In the genomic region with DNA sequence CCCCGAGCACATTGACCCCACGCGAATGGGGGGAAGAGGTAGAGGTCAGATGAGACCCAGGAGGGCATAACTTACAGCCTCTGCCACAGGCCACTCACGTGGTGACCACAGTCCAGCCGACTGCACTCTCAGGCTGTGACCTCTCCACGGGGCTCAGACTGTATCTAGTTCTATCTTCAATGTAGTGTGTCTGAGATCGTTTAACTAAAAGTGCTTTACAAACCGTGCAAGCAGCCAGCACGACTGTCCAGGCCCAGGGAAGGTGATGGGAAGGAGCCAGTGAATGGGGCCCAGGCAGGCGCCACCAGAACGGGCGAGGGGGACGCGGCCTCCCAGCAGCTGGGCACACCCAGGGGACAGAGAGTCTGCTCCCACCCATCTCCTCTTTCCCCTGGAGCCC, we compare ENCODE assay signal across 16 cellular contexts.
A peak's percentile ranks its signal among the peaks of the same experiment; 100 is the strongest.
DNase-seq lines count a peak whose midpoint lies in the region; ATAC-seq and TF ChIP-seq lines count a peak whose summit lies in the region.
"Had no signal": no experiment of that assay in that cellular context is flagged by ENCODE, and none has a peak within 500 bp of the region (broad histone marks: within the 10 kb centered on the region; RNA-seq: fewer than 3 reads in every experiment).

No MANE protein-coding gene starts in this region.

- peak overlapping the region; percentile 38 for H3K27ac Mint-ChIP-seq in T-helper 2 cell treated with Interferon-gamma antibody and Interleukin-4, amounts not matched to agents 5 μg/mL and 100 μg/mL, for 36 hours
- H3K27ac Mint-ChIP-seq in Calu3 (ENCODE audit: unreplicated experiment) (peak overlapping the region; percentile 37), mesothelial cell of epicardium (peak overlapping the region; percentile 65)
- H3K27ac Mint-ChIP-seq in activated naive CD8-positive, alpha-beta T cell = peak overlapping the region; percentile 41

- H3K4me3 Mint-ChIP-seq in T-helper 2 cell treated with Interferon-gamma antibody and Interleukin-4, amounts not matched to agents 5 μg/mL and 100 μg/mL, for 36 hours = no peak overlapping the region
- H3K4me3 Mint-ChIP-seq in Calu3 (ENCODE audit: low read depth, unreplicated experiment) = no peak overlapping the region
- H3K4me3 Mint-ChIP-seq in activated naive CD8-positive, alpha-beta T cell = peak overlapping the region; percentile 57
- no peak overlapping the region for H3K4me3 Mint-ChIP-seq in mesothelial cell of epicardium

- no peaks in the 10 kb centered on the region for H3K27me3 Mint-ChIP-seq in T-helper 2 cell treated with Interferon-gamma antibody and Interleukin-4, amounts not matched to agents 5 μg/mL and 100 μg/mL, for 36 hours (ENCODE audit: low read depth)
- no peaks in the 10 kb centered on the region for H3K27me3 Mint-ChIP-seq in Calu3 (ENCODE audit: unreplicated experiment)
- no peaks in the 10 kb centered on the region for H3K27me3 Mint-ChIP-seq in activated naive CD8-positive, alpha-beta T cell
- H3K27me3 Mint-ChIP-seq in mesothelial cell of epicardium (ENCODE audit: low read depth) = no peaks in the 10 kb centered on the region

- H3K36me3 Mint-ChIP-seq in T-helper 2 cell treated with Interferon-gamma antibody and Interleukin-4, amounts not matched to agents 5 μg/mL and 100 μg/mL, for 36 hours (ENCODE audit: low read depth) = peaks cover 15% of the 10 kb centered on the region
- H3K36me3 Mint-ChIP-seq in Calu3 (ENCODE audit: insufficient read depth, unreplicated experiment) = peaks cover 58% of the 10 kb centered on the region
- H3K36me3 Mint-ChIP-seq in activated naive CD8-positive, alpha-beta T cell = no peaks in the 10 kb centered on the region
- H3K36me3 Mint-ChIP-seq in mesothelial cell of epicardium = no peaks in the 10 kb centered on the region

- no TSS peak for BruUV-seq in Calu3 (replicated peaks; lab: Mats Ljungman, UMichigan)

- intact Hi-C loops in Calu3 (cut with micrococcal nuclease; ENCODE audit: unreplicated experiment) = no loop called here

- TF ChIP-seq CTCF in Calu3 (IDR thresholded peaks at IDR 0.05; ENCODE audit: unreplicated experiment) (no peak), mesothelial cell of epicardium (IDR thresholded peaks at IDR 0.05; ENCODE audit: unreplicated experiment) (no peak)

- H3K4me1 Mint-ChIP-seq in T-helper 2 cell treated with Interferon-gamma antibody and Interleukin-4, amounts not matched to agents 5 μg/mL and 100 μg/mL, for 36 hours (ENCODE audit: low read depth) = peaks cover 51% of the 10 kb centered on the region
- H3K4me1 Mint-ChIP-seq in Calu3 (ENCODE audit: low read depth, unreplicated experiment) = peaks cover 77% of the 10 kb centered on the region
- peaks cover 85% of the 10 kb centered on the region for H3K4me1 Mint-ChIP-seq in activated naive CD8-positive, alpha-beta T cell (ENCODE audit: low read depth)
- H3K4me1 Mint-ChIP-seq in mesothelial cell of epicardium = peaks cover 36% of the 10 kb centered on the region

- ATAC-seq in HG02623 (IDR thresholded peaks at IDR 0.05; ENCODE audit: unreplicated experiment) = no peak
- ATAC-seq: sciatic nerve had no signal

- CTCF ChIA-PET in Calu3 (lab: Charles Lee) = no interaction called here

- no peaks in the 10 kb centered on the region for H3K9me3 Mint-ChIP-seq in T-helper 2 cell treated with Interferon-gamma antibody and Interleukin-4, amounts not matched to agents 5 μg/mL and 100 μg/mL, for 36 hours
- H3K9me3 Mint-ChIP-seq in Calu3 (ENCODE audit: low read depth, unreplicated experiment) (peaks cover 4% of the 10 kb centered on the region), mesothelial cell of epicardium (no peaks in the 10 kb centered on the region)
- no peaks in the 10 kb centered on the region for H3K9me3 Mint-ChIP-seq in activated naive CD8-positive, alpha-beta T cell (ENCODE audit: low read depth)

- no peak for DNase-seq in T-helper 2 cell treated with Interferon-gamma antibody and Interleukin-4, amounts not matched to agents 5 μg/mL and 100 μg/mL, for 36 hours (ENCODE audit: low spot score)
- DNase-seq in T-helper 2 cell (no peak), Calu3 (no peak), mesothelial cell of epicardium (ENCODE audit: low spot score in 2 of 2, unreplicated experiment in 2 of 2) (no peak), NCI-H1417 (lab: John Stamatoyannopoulos, UW) (no peak), GM19240 (ENCODE audit: insufficient read length, low spot score) (no peak)
- DNase-seq: central memory CD4-positive, alpha-beta T cell; GOT3; MG63; NCI-H1930; NCI-H510A; stimulated activated CD4-positive, alpha-beta T cell treated with anti-CD3 and anti-CD28 coated beads, Interleukin-2, amount 100 ng/mL, for 24 hours; thyroid gland had no signal
